Comparison of ENCODE assay signal across 9 cellular contexts in the genomic region with DNA sequence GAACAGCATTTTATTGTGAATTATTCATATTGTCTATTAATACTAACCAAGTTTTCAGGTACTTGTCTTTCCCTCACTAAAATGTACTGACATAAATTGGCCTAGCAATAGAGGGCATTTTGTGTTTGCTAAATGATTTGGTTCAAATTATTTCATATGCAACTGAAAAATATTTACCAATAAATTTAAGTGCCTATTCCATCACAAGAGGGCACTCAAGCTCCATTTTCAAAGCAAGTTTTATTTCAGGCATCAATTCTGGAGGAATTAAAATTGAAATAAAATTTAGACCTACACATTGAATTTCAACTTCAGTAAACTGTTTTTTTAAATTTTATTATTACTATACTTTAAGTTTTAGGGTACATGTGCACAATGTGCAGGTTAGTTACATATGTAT.
DNase-seq lines count a peak whose midpoint lies in the region; ATAC-seq and TF ChIP-seq lines count a peak whose summit lies in the region.
"Had no signal": no experiment of that assay in that cellular context is flagged by ENCODE, and none has a peak within 500 bp of the region (broad histone marks: within the 10 kb centered on the region; RNA-seq: fewer than 3 reads in every experiment).

No MANE protein-coding gene starts in this region.

- H3F3A ChIP-seq in SK-N-SH (replicated peaks; ENCODE audit: insufficient read depth) (no peaks in the 10 kb centered on the region), PC-3 (ENCODE audit: low read length, unreplicated experiment) (no peaks in the 10 kb centered on the region)

- BruUV-seq in PC-3 (replicated peaks; lab: Mats Ljungman, UMichigan) = no TSS peak

- H3K9me3 ChIP-seq in SK-N-SH (no peaks in the 10 kb centered on the region), PC-3 (ENCODE audit: low read length) (no peaks in the 10 kb centered on the region), fibroblast of lung (ENCODE audit: control insufficient read depth, insufficient read depth, low read depth, low read length) (no peaks in the 10 kb centered on the region), thoracic aorta (no peaks in the 10 kb centered on the region), upper lobe of left lung (no peaks in the 10 kb centered on the region)

- no peaks in the 10 kb centered on the region; a peak in 2 of 4 replicates for H3K4me1 ChIP-seq in SK-N-SH (ENCODE audit: control insufficient read depth in 1 of 2, insufficient read depth in 2 of 2, low read depth in 1 of 2, low read length in 1 of 2)
- no peaks in the 10 kb centered on the region for H3K4me1 ChIP-seq in PC-3 (ENCODE audit: insufficient read depth, low read length)
- no peaks in the 10 kb centered on the region for H3K4me1 ChIP-seq in fibroblast of lung (ENCODE audit: control insufficient read depth, extremely low read depth, insufficient read depth, low read length)
- H3K4me1 ChIP-seq in thoracic aorta (ENCODE audit: control insufficient read depth in 1 of 2, low read depth in 2 of 2) = no peaks in the 10 kb centered on the region
- no peaks in the 10 kb centered on the region for H3K4me1 ChIP-seq in upper lobe of left lung

- H3K36me3 ChIP-seq in SK-N-SH (replicated peaks in 1 of 2; ENCODE audit: control insufficient read depth in 1 of 2, insufficient read depth in 2 of 2, low read length in 1 of 2) (no peaks in the 10 kb centered on the region), PC-3 (ENCODE audit: low read depth, low read length) (no peaks in the 10 kb centered on the region), fibroblast of lung (ENCODE audit: control insufficient read depth, insufficient read depth, low read length) (no peaks in the 10 kb centered on the region), thoracic aorta (no peaks in the 10 kb centered on the region), upper lobe of left lung (no peaks in the 10 kb centered on the region)

- no peak overlapping the region for H3K9ac ChIP-seq in SK-N-SH
- H3K9ac ChIP-seq in PC-3 (ENCODE audit: low read length) = no peak overlapping the region
- H3K9ac ChIP-seq in fibroblast of lung (ENCODE audit: insufficient read depth, low read length) = no peak overlapping the region

- H3K27me3 ChIP-seq in SK-N-SH (ENCODE audit: insufficient read depth) (no peaks in the 10 kb centered on the region), PC-3 (ENCODE audit: low read length) (no peaks in the 10 kb centered on the region), fibroblast of lung (ENCODE audit: control insufficient read depth, insufficient read depth, low read length) (no peaks in the 10 kb centered on the region), thoracic aorta (replicated peaks; ENCODE audit: insufficient read depth) (no peaks in the 10 kb centered on the region), upper lobe of left lung (no peaks in the 10 kb centered on the region)

- no peak overlapping the region for H2AFZ ChIP-seq in SK-N-SH (ENCODE audit: low read depth)
- H2AFZ ChIP-seq in PC-3 (ENCODE audit: low read length) = no peak overlapping the region
- no peak overlapping the region for H2AFZ ChIP-seq in fibroblast of lung (ENCODE audit: low read length)

- no peaks in the 10 kb centered on the region for H3K79me2 ChIP-seq in SK-N-SH (ENCODE audit: insufficient read depth)
- H3K79me2 ChIP-seq in PC-3 (ENCODE audit: low read length) = no peaks in the 10 kb centered on the region
- H3K79me2 ChIP-seq in fibroblast of lung (ENCODE audit: control insufficient read depth, insufficient read depth, low read length) = no peaks in the 10 kb centered on the region

- peak; percentile 62 for TF ChIP-seq CTCF in SK-N-SH (IDR thresholded peaks at IDR 0.05)
- TF ChIP-seq CTCF in PC-3 (conservative IDR thresholded peaks at IDR 0.05; ENCODE audit: low read depth, low read length) = peak; percentile 60
- peak; percentile 34 to 54 for TF ChIP-seq CTCF in fibroblast of lung (conservative IDR thresholded peaks at IDR 0.05 in 1 of 2, IDR thresholded peaks at IDR 0.05 in 1 of 2; ENCODE audit: low read depth in 1 of 2, low read length in 2 of 2)
- TF ChIP-seq CTCF in thoracic aorta (IDR thresholded peaks at IDR 0.05) = peak; percentile 40
- TF ChIP-seq CTCF in upper lobe of left lung (IDR thresholded peaks at IDR 0.05) = peak in 2 of 6 experiments; percentile 27

- TF ChIP-seq RAD21 in SK-N-SH (IDR thresholded peaks at IDR 0.05; ENCODE audit: low read length) = peak; percentile 78

- H4K20me1 ChIP-seq in SK-N-SH (ENCODE audit: insufficient read depth) (no peaks in the 10 kb centered on the region), PC-3 (ENCODE audit: low read length) (no peaks in the 10 kb centered on the region), fibroblast of lung (ENCODE audit: control insufficient read depth, extremely low read depth, insufficient read depth, low read length) (no peaks in the 10 kb centered on the region)

- CTCF ChIA-PET in SK-N-SH (lab: Yijun Ruan, JAX) = interaction anchor here (1.0 to 1.3 kb wide), 5 partner anchors 9 to 1272 kb away, joined by 3 to 7 read pairs (median 3); no protein-coding TSS in a partner anchor
- CTCF ChIA-PET in PC-3 (lab: Charles Lee) = interaction anchor here (0.7 kb wide), 1 partner anchor 1457 kb away, joined by 3 read pairs; no protein-coding TSS in a partner anchor

- intact Hi-C loops in PC-3 (cut with micrococcal nuclease) = loop anchor here (1.0 to 5.0 kb wide), 3 partner anchors 418 to 1270 kb away; no protein-coding TSS in a partner anchor

- H3K9me2 ChIP-seq in SK-N-SH (no peaks in the 10 kb centered on the region), PC-3 (replicated peaks; ENCODE audit: low read length) (no peaks in the 10 kb centered on the region)

- peak overlapping the region in 1 of 2 experiments; percentile 17; a peak in 1 of 4 replicates for H3K27ac ChIP-seq in SK-N-SH (ENCODE audit: low read depth in 2 of 2, low read length in 1 of 2)
- no peak overlapping the region for H3K27ac ChIP-seq in PC-3 (ENCODE audit: low read length)
- no peak overlapping the region for H3K27ac ChIP-seq in fibroblast of lung (ENCODE audit: insufficient read depth, low read length)
- H3K27ac ChIP-seq in thoracic aorta = no peak overlapping the region
- H3K27ac ChIP-seq in upper lobe of left lung = no peak overlapping the region
- H3K27ac ChIP-seq: epithelial cell of prostate had no signal

- no peak for TF ChIP-seq EP300 in SK-N-SH (IDR thresholded peaks at IDR 0.05; ENCODE audit: borderline replicate concordance in 1 of 2, low read depth in 1 of 2, low read length in 1 of 2)
- TF ChIP-seq EP300 in upper lobe of left lung (IDR thresholded peaks at IDR 0.05) = no peak

- TF ChIP-seq POLR2A in upper lobe of left lung (IDR thresholded peaks at IDR 0.05) = no peak

- DNase-seq in SK-N-SH = peak; percentile 25
- DNase-seq in PC-3 = peak; percentile 59
- DNase-seq in fibroblast of lung (ENCODE audit: low read depth in 2 of 2) = peak; percentile 17 to 65
- no peak for DNase-seq in thoracic aorta (ENCODE audit: low spot score)
- no peak for DNase-seq in upper lobe of left lung
- DNase-seq in activated CD8-positive, alpha-beta memory T cell treated with anti-CD3 and anti-CD28 coated beads for 24 hours = no peak

- H3K4me3 ChIP-seq in SK-N-SH (ENCODE audit: low read depth in 2 of 2, low read length in 1 of 2) = no peak overlapping the region
- H3K4me3 ChIP-seq in PC-3 (ENCODE audit: low read length) = no peak overlapping the region
- H3K4me3 ChIP-seq in fibroblast of lung (replicated peaks in 1 of 4; ENCODE audit: control extremely low read depth in 1 of 4, insufficient read depth in 1 of 4, low read depth in 3 of 4, low read length in 4 of 4) = no peak overlapping the region
- no peak overlapping the region for H3K4me3 ChIP-seq in thoracic aorta
- no peak overlapping the region for H3K4me3 ChIP-seq in upper lobe of left lung

- H3K4me2 ChIP-seq in SK-N-SH (no peak overlapping the region), PC-3 (ENCODE audit: low read length) (no peak overlapping the region), fibroblast of lung (ENCODE audit: extremely low read depth, insufficient read depth, low read length) (no peak overlapping the region)

- ATAC-seq in SK-N-SH treated with all-trans-retinoic acid at 6 μM for 48 hours = no peak
- ATAC-seq in PC-3 = no peak
- ATAC-seq in thoracic aorta (ENCODE audit: insufficient number of reproducible peaks, low FRiP score, low read depth) = no peak
- ATAC-seq in HG02884 (IDR thresholded peaks at IDR 0.05; ENCODE audit: unreplicated experiment) = no peak
- ATAC-seq in upper lobe of left lung (ENCODE audit: low FRiP score in 2 of 2) = no peak

- POLR2A ChIA-PET in SK-N-SH (lab: Yijun Ruan, JAX) = no interaction called here
- POLR2A ChIA-PET in PC-3 (lab: Charles Lee; ENCODE audit: unreplicated experiment) = interaction anchor here (0.6 kb wide), 1 partner anchor 13 kb away, joined by 4 read pairs; no protein-coding TSS in a partner anchor

TF ChIP-seq in SK-N-SH, 30 proteins besides CTCF, POLR2A, EP300 and RAD21:
- TF ChIP-seq SMC3 (IDR thresholded peaks at IDR 0.05; ENCODE audit: low read depth, low read length) (peak; percentile 22; the same call in 1 of the 2 replicates), MEF2A (IDR thresholded peaks at IDR 0.05; ENCODE audit: borderline replicate concordance, low read depth) (no peak)

TF ChIP-seq in SK-N-SH treated with all-trans-retinoic acid at 6 μM for 48 hours, 23 proteins besides CTCF, POLR2A, EP300 and RAD21:
- TF ChIP-seq SNAI2 (CRISPR knock-in tag; IDR thresholded peaks at IDR 0.05) (no peak), POU6F1 (CRISPR knock-in tag; IDR thresholded peaks at IDR 0.05; ENCODE audit: borderline replicate concordance, low read depth) (no peak), OSR1 (CRISPR knock-in tag; IDR thresholded peaks at IDR 0.05) (no peak)

Comparison
In these comparisons a context has a peak if more than half of its experiments do, and no peak if none do; other contexts are left out.
1. DNase-seq: peak in SK-N-SH (single experiment), PC-3 (single experiment) and fibroblast of lung (2 of 2); none in thoracic aorta (single experiment), upper lobe of left lung (0 of 2) and activated CD8-positive, alpha-beta memory T cell treated with anti-CD3 and anti-CD28 coated beads for 24 hours (single experiment).